ENCODE assay signal across 8 cellular contexts in genomic region chr1:154324669-154325582, GRCh38. TPM values are rescaled to one million over a fixed set of nuclear protein-coding genes. Genes with fewer than 3 reads are reported as not detected.
DNase-seq lines count a peak whose midpoint lies in the region; ATAC-seq and TF ChIP-seq lines count a peak whose summit lies in the region.

Gene ATP8B2 (plus strand): TSS chr1:154325525. CDS start chr1:154328142, 2,617 bp downstream.

- H3K4me3 ChIP-seq in AG04449 (ENCODE audit: low read depth, low read length) = peak within 1 kb of the TSS; percentile 95
- H3K4me3 ChIP-seq in LNCaP clone FGC (ENCODE audit: low read depth, low read length) = peak within 1 kb of the TSS; percentile 52
- H3K4me3 ChIP-seq in SJCRH30 = peak within 1 kb of the TSS; percentile 78
- H3K4me3 ChIP-seq in foreskin fibroblast (ENCODE audit: low read depth in 1 of 2, low read length in 2 of 2) = peak within 1 kb of the TSS; percentile 95 to 100
- H3K4me3 ChIP-seq in stomach = peak within 1 kb of the TSS; percentile 63 to 83 (median 72)

- 0 to 1% (median 1%) methylated on average over 44 to 56 of the region's 56 CpGs for WGBS in stomach, 5 donors

- no peaks in the 10 kb centered on the region for H3K9me3 Mint-ChIP-seq in neural crest cell

- POLR2A ChIA-PET in AG04449 (lab: Yijun Ruan, JAX) = interaction anchor here (0.9 kb wide), 1 partner anchor 10 kb away, joined by 3 read pairs; no protein-coding TSS in a partner anchor

- H3K4me1 Mint-ChIP-seq in neural crest cell = peaks cover 32% of the 10 kb centered on the region

- TF ChIP-seq POLR2A in stomach (IDR thresholded peaks at IDR 0.05) = no peak

- H3K4me1 ChIP-seq in SJCRH30 (peaks cover 6% of the 10 kb centered on the region; the same call in 1 of the 2 replicates), stomach (peaks cover 44 to 60% (median 55%) of the 10 kb centered on the region in 4 donors)

- TF ChIP-seq CTCF in AG04449 (IDR thresholded peaks at IDR 0.05; ENCODE audit: insufficient read depth, low read length, missing control alignments) = peak; percentile 94
- TF ChIP-seq CTCF in LNCaP clone FGC (IDR thresholded peaks at IDR 0.05; ENCODE audit: control insufficient read depth, extremely low read depth, insufficient read depth) = peak; percentile 86
- peak; percentile 96 for TF ChIP-seq CTCF in foreskin fibroblast (IDR thresholded peaks at IDR 0.05; ENCODE audit: low read depth, low read length)
- peak; percentile 93 for TF ChIP-seq CTCF in neural crest cell (conservative IDR thresholded peaks at IDR 0.05)
- TF ChIP-seq CTCF in stomach (IDR thresholded peaks at IDR 0.05) = peak in 5 of 7 experiments; percentile 72 to 95 (median 88)

- peak within 1 kb of the TSS; percentile 93 for H3K27ac Mint-ChIP-seq in neural crest cell (ENCODE audit: unreplicated experiment)

- no peaks in the 10 kb centered on the region for H3K36me3 ChIP-seq in SJCRH30
- peaks cover 0 to 3% (median 0%) of the 10 kb centered on the region in 4 donors for H3K36me3 ChIP-seq in stomach

- H3K36me3 Mint-ChIP-seq in neural crest cell (ENCODE audit: low read depth) = no peaks in the 10 kb centered on the region

- H3K27ac ChIP-seq in SJCRH30 (peak within 1 kb of the TSS; percentile 15; the same call in 1 of the 2 replicates), stomach (peak within 1 kb of the TSS; percentile 69 to 98 (median 90))

- peak; percentile 30 for ATAC-seq in GM19324 (IDR thresholded peaks at IDR 0.05; ENCODE audit: low FRiP score, unreplicated experiment)

- DNase-seq in AG04449 (ENCODE audit: low read depth, low spot score) (no peak), LNCaP clone FGC (ENCODE audit: low read depth) (no peak), SJCRH30 (peak; percentile 82 to 86), activated gamma-delta T cell (lab: John Stamatoyannopoulos, UW) (peak; percentile 59), foreskin fibroblast (peak; percentile 62 to 88), neural crest cell (ENCODE audit: low read depth, low spot score) (peak; percentile 90), stomach (peak; percentile 76)

- no peak for TF ChIP-seq EP300 in stomach (IDR thresholded peaks at IDR 0.05)

- CTCF ChIA-PET in AG04449 (lab: Yijun Ruan, JAX) = interaction anchor here (0.7 to 22.8 kb wide), 26 partner anchors 9 to 760 kb away, joined by 3 to 546 read pairs (median 4); partner anchors contain the start of gene HAX1

- H3K4me3 Mint-ChIP-seq in neural crest cell = peak within 1 kb of the TSS; percentile 100

- intact Hi-C loops in stomach (cut with DNase I; ENCODE audit: low total_unique reads) = no loop called here

- H3K27me3 ChIP-seq in SJCRH30 (no peaks in the 10 kb centered on the region), stomach (peaks cover 0 to 31% (median 13%) of the 10 kb centered on the region in 3 donors)

- H3K27me3 Mint-ChIP-seq in neural crest cell (ENCODE audit: low read depth) = peaks cover 34% of the 10 kb centered on the region

- H3K9me3 ChIP-seq in SJCRH30 (replicated peaks) (no peaks in the 10 kb centered on the region), stomach (no peaks in the 10 kb centered on the region)

RNA-seq across cellular contexts. Expression of gene ATP8B2, which starts in this region (rescaled TPM):
- total RNA-seq in SJCRH30 (2014; rRNA removed; shearing (Covaris generic)) = 21.2 and 25.7 TPM in 2 replicates
- 44.2 and 48.0 TPM in 2 replicates for total RNA-seq in neural crest cell
- 10 to 100 TPM; 37.4 to 64.2 (median 46.9) TPM for total RNA-seq in stomach
- 1 to 10 TPM; 5.4 to 6.3 (median 5.5) TPM for polyA plus RNA-seq in stomach

Comparison
In these comparisons a context has a peak if more than half of its experiments do, and no peak if none do; other contexts are left out.
1. DNase-seq: peak in SJCRH30 (2 of 2), activated gamma-delta T cell (single experiment), foreskin fibroblast (2 of 2), neural crest cell (single experiment) and stomach (single experiment); none in AG04449 (single experiment) and LNCaP clone FGC (single experiment).
2. Peak in every context shown above with its lines, with median percentiles within 50 percentile points of each other: H3K4me3 ChIP-seq and CTCF ChIP-seq.